Comparison of ENCODE assay signal across 2 cellular contexts in the genomic region with DNA sequence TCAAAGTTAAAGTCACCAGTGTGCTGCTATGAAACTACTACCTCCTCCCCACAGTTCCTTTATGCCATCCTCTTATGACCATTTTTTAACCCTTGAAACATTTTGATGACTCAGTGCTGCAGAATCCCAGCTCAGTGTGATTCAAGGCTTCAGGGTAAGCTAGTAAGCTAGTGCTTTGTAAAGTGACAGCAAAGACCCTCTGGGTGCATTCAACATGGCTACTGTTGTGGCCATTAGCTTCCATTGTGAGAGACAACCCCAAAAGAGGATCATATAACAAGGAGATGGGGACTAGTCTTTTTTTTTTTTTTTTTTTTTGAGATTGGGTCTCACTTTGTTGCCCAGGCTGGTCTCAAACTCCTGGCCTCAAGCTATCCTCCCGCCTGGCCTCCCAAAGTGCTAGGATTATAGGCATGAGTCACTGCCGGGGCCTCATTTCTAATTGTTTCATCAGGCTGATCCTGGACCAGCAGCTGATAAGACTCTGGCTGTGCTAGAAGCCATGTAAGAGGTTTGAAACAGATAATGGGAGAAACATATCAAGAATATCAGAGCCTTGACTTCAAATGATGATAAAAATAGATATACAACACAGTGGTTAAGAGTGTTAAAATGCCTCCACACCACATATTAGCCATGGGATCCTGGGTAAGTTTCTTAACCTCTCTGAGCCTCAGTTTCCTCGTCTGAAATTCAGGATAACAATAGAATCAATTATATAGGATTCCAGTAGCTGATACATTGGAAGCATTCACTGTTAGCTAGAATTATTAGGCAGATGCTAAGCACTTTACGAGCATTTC.
TF ChIP-seq lines count a peak whose summit lies in the region.

No MANE protein-coding gene starts in this region.

TF ChIP-seq in SK-N-SH treated with all-trans-retinoic acid at 6 μM for 48 hours, 23 proteins besides CTCF, POLR2A, EP300 and RAD21 (continued from another document):
- TF ChIP-seq CSRNP3 (CRISPR knock-in tag; IDR thresholded peaks at IDR 0.05): no peak
- TF ChIP-seq ZNF70 (CRISPR knock-in tag; IDR thresholded peaks at IDR 0.05): no peak
- no peak for TF ChIP-seq PPARA (CRISPR knock-in tag; IDR thresholded peaks at IDR 0.05; ENCODE audit: borderline replicate concordance)
- TF ChIP-seq POU6F1 (CRISPR knock-in tag; IDR thresholded peaks at IDR 0.05; ENCODE audit: borderline replicate concordance, low read depth): no peak
- no peak for TF ChIP-seq PATZ1 (CRISPR knock-in tag; IDR thresholded peaks at IDR 0.05; ENCODE audit: borderline replicate concordance)

TF ChIP-seq in GM23338, 12 proteins besides CTCF, POLR2A, EP300 and RAD21:
- no peak for TF ChIP-seq ZNF462 (CRISPR knock-in tag; IDR thresholded peaks at IDR 0.05)
- TF ChIP-seq EZH2 (IDR thresholded peaks at IDR 0.05; ENCODE audit: low read depth, unreplicated experiment): no peak
- no peak for TF ChIP-seq ZNF331 (CRISPR knock-in tag; IDR thresholded peaks at IDR 0.05; ENCODE audit: low read depth)
- TF ChIP-seq EZH2phosphoT487 (IDR thresholded peaks at IDR 0.05; ENCODE audit: unreplicated experiment): no peak
- no peak for TF ChIP-seq POLR2AphosphoS5 (IDR thresholded peaks at IDR 0.05; ENCODE audit: low read depth)
- TF ChIP-seq, protein P1, sequence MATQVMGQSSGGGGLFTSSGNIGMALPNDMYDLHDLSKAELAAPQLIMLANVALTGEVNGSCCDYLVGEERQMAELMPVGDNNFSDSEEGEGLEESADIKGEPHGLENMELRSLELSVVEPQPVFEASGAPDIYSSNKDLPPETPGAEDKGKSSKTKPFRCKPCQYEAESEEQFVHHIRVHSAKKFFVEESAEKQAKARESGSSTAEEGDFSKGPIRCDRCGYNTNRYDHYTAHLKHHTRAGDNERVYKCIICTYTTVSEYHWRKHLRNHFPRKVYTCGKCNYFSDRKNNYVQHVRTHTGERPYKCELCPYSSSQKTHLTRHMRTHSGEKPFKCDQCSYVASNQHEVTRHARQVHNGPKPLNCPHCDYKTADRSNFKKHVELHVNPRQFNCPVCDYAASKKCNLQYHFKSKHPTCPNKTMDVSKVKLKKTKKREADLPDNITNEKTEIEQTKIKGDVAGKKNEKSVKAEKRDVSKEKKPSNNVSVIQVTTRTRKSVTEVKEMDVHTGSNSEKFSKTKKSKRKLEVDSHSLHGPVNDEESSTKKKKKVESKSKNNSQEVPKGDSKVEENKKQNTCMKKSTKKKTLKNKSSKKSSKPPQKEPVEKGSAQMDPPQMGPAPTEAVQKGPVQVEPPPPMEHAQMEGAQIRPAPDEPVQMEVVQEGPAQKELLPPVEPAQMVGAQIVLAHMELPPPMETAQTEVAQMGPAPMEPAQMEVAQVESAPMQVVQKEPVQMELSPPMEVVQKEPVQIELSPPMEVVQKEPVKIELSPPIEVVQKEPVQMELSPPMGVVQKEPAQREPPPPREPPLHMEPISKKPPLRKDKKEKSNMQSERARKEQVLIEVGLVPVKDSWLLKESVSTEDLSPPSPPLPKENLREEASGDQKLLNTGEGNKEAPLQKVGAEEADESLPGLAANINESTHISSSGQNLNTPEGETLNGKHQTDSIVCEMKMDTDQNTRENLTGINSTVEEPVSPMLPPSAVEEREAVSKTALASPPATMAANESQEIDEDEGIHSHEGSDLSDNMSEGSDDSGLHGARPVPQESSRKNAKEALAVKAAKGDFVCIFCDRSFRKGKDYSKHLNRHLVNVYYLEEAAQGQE (IDR thresholded peaks at IDR 0.05; ENCODE audit: unreplicated experiment): no peak
- TF ChIP-seq ZNF114 (CRISPR knock-in tag; IDR thresholded peaks at IDR 0.05): no peak
- no peak for TF ChIP-seq NANOG (IDR thresholded peaks at IDR 0.05; ENCODE audit: borderline replicate concordance)
- no peak for TF ChIP-seq STAT1 (IDR thresholded peaks at IDR 0.05; ENCODE audit: unreplicated experiment)
- TF ChIP-seq CREB1 (CRISPR knock-in tag; IDR thresholded peaks at IDR 0.05; ENCODE audit: low read depth): no peak
- TF ChIP-seq JUNB (IDR thresholded peaks at IDR 0.05; ENCODE audit: unreplicated experiment): no peak
- TF ChIP-seq ETS1 (IDR thresholded peaks at IDR 0.05): no peak
